8 cellular contexts compared by ENCODE assay signal in the genomic region with DNA sequence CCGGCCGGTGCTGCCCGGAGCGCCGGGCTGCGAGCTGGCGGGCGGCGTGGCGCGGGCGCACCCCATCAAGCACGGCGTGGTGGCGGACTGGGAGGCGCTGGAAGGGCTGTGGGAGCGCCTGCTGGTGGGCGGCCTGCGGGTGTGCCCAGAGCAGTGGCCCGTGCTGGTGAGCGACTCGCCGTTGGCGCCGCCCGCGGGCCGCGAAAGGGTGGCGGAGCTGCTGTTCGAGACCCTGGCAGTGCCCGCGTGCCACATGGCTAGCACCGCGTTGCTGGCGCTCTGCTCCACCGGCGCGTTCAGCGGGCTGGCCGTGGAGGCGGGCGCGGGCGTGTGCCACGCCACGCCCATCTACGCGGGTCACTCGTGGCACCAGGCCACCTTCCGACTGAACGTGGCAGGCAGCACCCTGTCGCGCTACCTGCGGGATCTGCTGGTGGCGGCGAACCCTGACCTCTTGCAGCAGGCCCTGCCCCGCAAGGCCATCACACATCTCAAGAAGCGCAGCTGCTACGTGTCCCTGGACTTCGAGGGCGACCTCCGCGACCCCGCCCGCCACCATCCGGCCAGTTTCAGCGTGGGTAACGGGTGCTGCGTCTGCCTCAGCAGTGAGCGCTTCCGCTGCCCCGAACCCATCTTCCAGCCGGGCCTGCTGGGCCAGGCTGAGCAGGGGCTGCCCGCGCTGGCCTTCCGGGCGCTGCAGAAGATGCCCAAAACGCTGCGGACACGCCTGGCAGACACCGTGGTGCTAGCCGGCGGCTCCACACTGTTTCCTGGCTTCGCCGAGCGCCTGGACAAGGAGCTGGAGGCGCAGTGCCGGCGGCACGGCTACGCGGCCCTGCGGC. TPM values are rescaled to one million over a fixed set of nuclear protein-coding genes. Genes with fewer than 3 reads are reported as not detected.
DNase-seq lines count a peak whose midpoint lies in the region; ATAC-seq and TF ChIP-seq lines count a peak whose summit lies in the region.

No MANE protein-coding gene starts in this region.

- H3K27ac ChIP-seq in RWPE1: peak overlapping the region; percentile 88
- peak overlapping the region; percentile 4 to 87 (median 76) for H3K27ac ChIP-seq in adrenal gland
- H3K27ac ChIP-seq in heart left ventricle: peak overlapping the region; percentile 25 to 94 (median 84)
- H3K27ac ChIP-seq in psoas muscle: peak overlapping the region; percentile 75

- H3K36me3 ChIP-seq in adrenal gland (replicated peaks in 1 of 2) (peaks cover 0 to 36% of the 10 kb centered on the region in 2 donors), heart left ventricle (peaks cover 0 to 34% (median 8%) of the 10 kb centered on the region in 9 donors), psoas muscle (ENCODE audit: insufficient read depth in 1 of 2, low read depth in 1 of 2) (peaks cover 0 to 40% of the 10 kb centered on the region in 2 donors)

- CTCF ChIA-PET in RWPE1 (lab: Yijun Ruan, JAX): interaction anchor here (0.5 to 3.3 kb wide), 36 partner anchors 8 to 702 kb away, joined by 3 to 25 read pairs (median 4); a partner anchor contains a TSS

- DNase-seq in SHP77 (lab: John Stamatoyannopoulos, UW) (peak; percentile 68 to 72), SHP77 treated with DMSO at 0.1 percent for 48 hours (lab: John Stamatoyannopoulos, UW) (no peak), RWPE1 (ENCODE audit: low spot score) (no peak), adrenal gland (peak; percentile 55 to 83 (median 72)), heart left ventricle (peak in 4 of 5 donors; percentile 46 to 91 (median 68)), psoas muscle (peak; percentile 80 to 90), SKM-1 (lab: John Stamatoyannopoulos, UW; ENCODE audit: unreplicated experiment) (no peak)

- 19 to 31% (median 26%) methylated on average over 22 to 94 of the region's 94 CpGs for WGBS in adrenal gland, 4 donors
- WGBS in heart left ventricle, 4 donors: 9 to 14% (median 12%) methylated on average over 41 to 94 of the region's 94 CpGs
- 3 to 30% (median 3%) methylated on average over 69 to 94 of the region's 94 CpGs for WGBS in psoas muscle, 3 donors

- H3K4me1 ChIP-seq in adrenal gland (replicated peaks in 1 of 2): peaks cover 31 to 50% of the 10 kb centered on the region in 2 donors
- peaks cover 3 to 63% (median 39%) of the 10 kb centered on the region in 12 donors for H3K4me1 ChIP-seq in heart left ventricle
- H3K4me1 ChIP-seq in psoas muscle: peaks cover 44% of the 10 kb centered on the region

- intact Hi-C loops in adrenal gland (cut with DNase I): no loop called here
- intact Hi-C loops in heart left ventricle (cut with DNase I): loop anchor here in 6 of 10 donors (2.0 to 5.0 kb wide), 5 partner anchors 65 to 265 kb away; a partner anchor contains a TSS
- intact Hi-C loops in psoas muscle (cut with DNase I): loop anchor here (5.0 kb wide), 3 partner anchors 205 to 265 kb away; a partner anchor contains a TSS

- TF ChIP-seq CTCF in RWPE1 (conservative IDR thresholded peaks at IDR 0.05; ENCODE audit: low read depth) (no peak), adrenal gland (IDR thresholded peaks at IDR 0.05) (peak in 2 of 6 experiments; percentile 2 to 93), heart left ventricle (IDR thresholded peaks at IDR 0.05) (peak in 2 of 12 donors; percentile 90 to 92), psoas muscle (IDR thresholded peaks at IDR 0.05) (no peak)

- POLR2A ChIA-PET in RWPE1 (lab: Yijun Ruan, JAX; ENCODE audit: low non-redundant PET): interaction anchor here (0.6 to 1.4 kb wide), 5 partner anchors 16 to 266 kb away, joined by 3 to 4 read pairs (median 3); a partner anchor contains a TSS

- H3K4me3 ChIP-seq in adrenal gland: peak overlapping the region in 2 of 4 donors; percentile 23 to 54
- H3K4me3 ChIP-seq in heart left ventricle: peak overlapping the region; percentile 19 to 74 (median 62)
- H3K4me3 ChIP-seq in psoas muscle: peak overlapping the region; percentile 73

- no peaks in the 10 kb centered on the region for H3K9me3 ChIP-seq in adrenal gland (replicated peaks in 1 of 3)
- H3K9me3 ChIP-seq in heart left ventricle: no peaks in the 10 kb centered on the region
- no peaks in the 10 kb centered on the region for H3K9me3 ChIP-seq in psoas muscle

- H3K27me3 ChIP-seq in adrenal gland (no peaks in the 10 kb centered on the region), heart left ventricle (no peaks in the 10 kb centered on the region), psoas muscle (ENCODE audit: insufficient read depth in 3 of 3, low read length in 2 of 3) (no peaks in the 10 kb centered on the region)

- TF ChIP-seq POLR2A in adrenal gland (IDR thresholded peaks at IDR 0.05) (peak in 1 of 2 donors; percentile 29), heart left ventricle (IDR thresholded peaks at IDR 0.05) (no peak)

- ATAC-seq in HG03097 (IDR thresholded peaks at IDR 0.05; ENCODE audit: low FRiP score, unreplicated experiment) (peak; percentile 30), heart left ventricle (peak in 2 of 4 donors; percentile 17 to 18), psoas muscle (peak; percentile 23 to 78 (median 54))

RNA-seq across cellular contexts. Expression of a gene that starts 0.7 kb away (rescaled TPM):
- total RNA-seq in adrenal gland (1 to 10 TPM in 4 of 8 donors, under 1 TPM in 4; 0.38 to 3.1 (median 0.93) TPM), heart left ventricle (1 to 10 TPM in 1 of 9 donors, under 1 TPM in 8; 0.13 to 1.1 (median 0.36) TPM), psoas muscle (under 1 TPM in 3 of 4 donors, not detected in 1; 0.27 to 0.42 (median 0.37) TPM)
- polyA plus RNA-seq in adrenal gland (under 1 TPM; 0.18 to 0.48 (median 0.47) TPM), heart left ventricle (under 1 TPM; 0.23 to 0.57 TPM), psoas muscle (under 1 TPM; 0.04 to 0.74 (median 0.42) TPM)

RNA-seq across cellular contexts. Expression of a gene that starts 5.3 kb away (rescaled TPM):
- under 1 TPM in 2 of 8 donors, not detected in 6; 0.14 to 0.32 TPM for total RNA-seq in adrenal gland
- under 1 TPM in 2 of 3 donors, not detected in 1; 0.10 to 0.16 TPM for polyA plus RNA-seq in adrenal gland
- total RNA-seq in heart left ventricle: under 1 TPM in 2 of 9 donors, not detected in 7; 0.13 to 0.50 TPM
- polyA plus RNA-seq in heart left ventricle: under 1 TPM in 1 of 2 donors, not detected in 1; 0.15 TPM
- not detected for total RNA-seq in psoas muscle
- polyA plus RNA-seq in psoas muscle: under 1 TPM in 2 of 3 donors, not detected in 1; 0.05 to 0.08 TPM

RNA-seq across cellular contexts. Expression of a gene that starts 6.8 kb away (rescaled TPM):
- total RNA-seq in adrenal gland (100 to 1,000 TPM in 7 of 8 donors, 10 to 100 TPM in 1; 91.5 to 187 (median 142) TPM), heart left ventricle (100 to 1,000 TPM in 1 of 9 donors, 10 to 100 TPM in 8; 54.5 to 111 (median 74.8) TPM), psoas muscle (10 to 100 TPM; 57.9 to 98.0 (median 77.3) TPM)
- polyA plus RNA-seq in adrenal gland (100 to 1,000 TPM in 2 of 3 donors, 10 to 100 TPM in 1; 23.4 to 279 (median 174) TPM), heart left ventricle (10 to 100 TPM; 37.6 to 67.2 TPM), psoas muscle (10 to 100 TPM; 37.8 to 72.0 (median 63.7) TPM)

RNA-seq across cellular contexts. Expression of a gene that starts 18.7 kb away (rescaled TPM):
- total RNA-seq in adrenal gland: 1 to 10 TPM; 3.0 to 8.3 (median 5.7) TPM
- 1 to 10 TPM; 4.6 to 6.8 (median 4.7) TPM for polyA plus RNA-seq in adrenal gland
- 1 to 10 TPM in 7 of 9 donors, under 1 TPM in 2; 0.32 to 6.4 (median 1.4) TPM for total RNA-seq in heart left ventricle
- 1 to 10 TPM in 1 of 2 donors, under 1 TPM in 1; 0.46 to 1.1 TPM for polyA plus RNA-seq in heart left ventricle
- total RNA-seq in psoas muscle: 1 to 10 TPM in 2 of 4 donors, under 1 TPM in 2; 0.73 to 1.3 (median 0.94) TPM
- 1 to 10 TPM in 1 of 3 donors, under 1 TPM in 2; 0.79 to 6.5 (median 0.84) TPM for polyA plus RNA-seq in psoas muscle

RNA-seq across cellular contexts. Expression of a gene that starts 52.6 kb away (rescaled TPM):
- total RNA-seq in adrenal gland (10 to 100 TPM; 11.9 to 47.4 (median 25.3) TPM), heart left ventricle (10 to 100 TPM in 6 of 9 donors, 1 to 10 TPM in 3; 8.2 to 13.0 (median 11.9) TPM), psoas muscle (10 to 100 TPM in 1 of 4 donors, 1 to 10 TPM in 3; 4.2 to 10.6 (median 5.1) TPM)
- polyA plus RNA-seq in adrenal gland (10 to 100 TPM in 2 of 3 donors, 1 to 10 TPM in 1; 6.8 to 19.0 (median 16.3) TPM), heart left ventricle (1 to 10 TPM; 5.0 to 7.5 TPM), psoas muscle (1 to 10 TPM; 1.9 to 6.0 (median 3.4) TPM)

Comparison
In these comparisons a context has a peak if more than half of its experiments do, and no peak if none do; other contexts are left out.
1. DNase-seq: peak in SHP77 (2 of 2), adrenal gland (7 of 7), heart left ventricle (4 of 5) and psoas muscle (2 of 2); none in SHP77 treated with DMSO at 0.1 percent for 48 hours (single experiment), RWPE1 (single experiment) and SKM-1 (single experiment).
2. intact Hi-C loops: an anchor here in heart left ventricle (2.0 to 5.0 kb wide) and psoas muscle (5.0 kb wide); none called in adrenal gland.
3. Peak in every context shown above with its lines, with median percentiles within 50 percentile points of each other: H3K27ac ChIP-seq.